ENCODE assay signal across 28 cellular contexts in genomic region chr17:33404070-33404770, GRCh38.
"Had no signal": no experiment of that assay in that cellular context is flagged by ENCODE, and none has a peak within 500 bp of the region (broad histone marks: within the 10 kb centered on the region; RNA-seq: fewer than 3 reads in every experiment).

No MANE protein-coding gene starts in this region.

- ATAC-seq: effector memory CD8-positive, alpha-beta T cell; esophagus mucosa; gastrocnemius medialis; heart right ventricle; left cardiac atrium; left lung; left ventricle myocardium superior; lower lobe of right lung; mucosa of descending colon; naive thymus-derived CD8-positive, alpha-beta T cell had no signal

- DNase-seq: cortex of kidney; effector CD8-positive, alpha-beta T cell; effector memory CD8-positive, alpha-beta T cell; endodermal cell; erythroblast; esophagus squamous epithelium; foreskin fibroblast; foreskin melanocyte; gastrocnemius medialis; glutamatergic neuron; head of caudate nucleus; heart right ventricle; hippocampal formation; left cardiac atrium; left lung; left ventricle myocardium superior; lower lobe of right lung; mesenchymal stem cell; mucosa of descending colon; naive B cell; naive thymus-derived CD8-positive, alpha-beta T cell had no signal

- H3K4me1 ChIP-seq: esophagus squamous epithelium, gastrocnemius medialis, heart right ventricle, left lung, lower lobe of right lung had no signal

- H3K9me3 Mint-ChIP-seq: effector memory CD8-positive, alpha-beta T cell; endodermal cell; mesothelial cell of epicardium had no signal

- H3K4me3 Mint-ChIP-seq: dendritic cell treated with granulocyte-macrophage colony-stimulating factor and Interleukin-4, amounts not matched to agents 40 ng/mL and 50 ng/mL, for 4 days; effector memory CD8-positive, alpha-beta T cell; endodermal cell; mesothelial cell of epicardium; naive B cell; naive thymus-derived CD8-positive, alpha-beta T cell had no signal

- H3K27ac ChIP-seq: epithelial cell of prostate, esophagus squamous epithelium, gastrocnemius medialis, heart right ventricle, left lung, lower lobe of right lung had no signal

- H3K36me3 ChIP-seq: esophagus squamous epithelium, gastrocnemius medialis, heart right ventricle, left lung, lower lobe of right lung had no signal

- H3K27me3 ChIP-seq: left lung had no signal

- H3K4me1 Mint-ChIP-seq: endodermal cell; naive B cell; naive thymus-derived CD8-positive, alpha-beta T cell had no signal

- H3K4me3 ChIP-seq: esophagus squamous epithelium, gastrocnemius medialis, heart right ventricle, left lung, lower lobe of right lung, mucosa of descending colon had no signal

- H3K27me3 Mint-ChIP-seq: dendritic cell treated with granulocyte-macrophage colony-stimulating factor and Interleukin-4, amounts not matched to agents 40 ng/mL and 50 ng/mL, for 4 days had no signal

- H3K36me3 Mint-ChIP-seq: mesothelial cell of epicardium; naive B cell; naive thymus-derived CD8-positive, alpha-beta T cell had no signal

- H3K9me3 ChIP-seq: esophagus squamous epithelium, gastrocnemius medialis, heart right ventricle, left lung, lower lobe of right lung, mucosa of descending colon had no signal

- FAIRE-seq: endometrium, islet of Langerhans, keratinocyte had no signal

- H3K27ac Mint-ChIP-seq: dendritic cell treated with granulocyte-macrophage colony-stimulating factor and Interleukin-4, amounts not matched to agents 40 ng/mL and 50 ng/mL, for 4 days; effector memory CD8-positive, alpha-beta T cell; endodermal cell; mesothelial cell of epicardium; naive B cell had no signal
